In the genomic region with DNA sequence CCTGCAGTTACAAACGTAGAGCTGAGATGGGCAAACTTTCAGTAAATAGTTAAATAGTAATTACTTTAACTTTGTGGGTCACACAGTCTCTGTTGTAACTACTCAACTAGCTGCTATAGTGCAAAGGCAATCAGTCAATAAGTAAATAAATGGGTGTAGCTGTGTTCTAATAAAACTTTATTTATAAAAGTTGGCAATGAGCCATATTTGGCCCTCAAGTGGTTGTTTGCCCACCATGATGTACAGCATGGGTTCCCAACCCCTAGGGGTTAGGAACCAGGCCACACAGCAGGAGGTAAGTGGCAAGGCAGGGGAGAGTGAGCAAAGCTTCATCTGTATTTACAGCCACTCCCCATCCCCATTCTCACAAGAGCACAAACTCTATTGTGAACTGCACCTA, we compare ENCODE assay signal across 31 cellular contexts. TPM values are rescaled to one million over a fixed set of nuclear protein-coding genes. Genes with fewer than 3 reads are reported as not detected.
"Had no signal": no experiment of that assay in that cellular context is flagged by ENCODE, and none has a peak within 500 bp of the region (broad histone marks: within the 10 kb centered on the region; RNA-seq: fewer than 3 reads in every experiment).

No MANE protein-coding gene starts in this region.

- H3K4me3 ChIP-seq: coronary artery, dorsolateral prefrontal cortex, esophagus squamous epithelium, gastrocnemius medialis, heart right ventricle, left lung, lower lobe of right lung had no signal

- H3K4me1 ChIP-seq: esophagus squamous epithelium, heart right ventricle, left lung, lower lobe of right lung had no signal

- DNase-seq: dermis blood vessel endothelial cell; dorsolateral prefrontal cortex; effector CD4-positive, alpha-beta T cell; effector memory CD4-positive, alpha-beta T cell; erythroblast; esophagus squamous epithelium; foreskin fibroblast; foreskin melanocyte; gastrocnemius medialis; glutamatergic neuron; head of caudate nucleus; heart right ventricle; hippocampal formation; left cardiac atrium; left lung; left ventricle myocardium superior; lower lobe of right lung; mesendoderm; midbrain; naive thymus-derived CD4-positive, alpha-beta T cell had no signal

- FAIRE-seq: colon, endometrium, keratinocyte had no signal

- ATAC-seq: esophagus mucosa; gastrocnemius medialis; heart right ventricle; left cardiac atrium; left lung; left ventricle myocardium superior; lower lobe of right lung; naive thymus-derived CD4-positive, alpha-beta T cell had no signal

- H3K36me3 ChIP-seq: esophagus squamous epithelium, gastrocnemius medialis, heart right ventricle, left lung, lower lobe of right lung had no signal

- H3K27me3 ChIP-seq: dorsolateral prefrontal cortex, esophagus squamous epithelium, gastrocnemius medialis, heart right ventricle, left lung had no signal

- H3K27ac ChIP-seq: coronary artery, dorsolateral prefrontal cortex, epithelial cell of prostate, esophagus squamous epithelium, gastrocnemius medialis, heart right ventricle, left lung, lower lobe of right lung had no signal

- H3K9me3 ChIP-seq: esophagus squamous epithelium, gastrocnemius medialis, left lung, lower lobe of right lung had no signal

RNA-seq across cellular contexts. Expression of gene CHRM5, which starts 44.9 kb away (rescaled TPM):
- total RNA-seq: esophagus mucosa; esophagus squamous epithelium; gastrocnemius medialis; glomerular endothelial cell; heart right ventricle; kidney epithelial cell; left cardiac atrium; left lung; left ventricle myocardium superior; lower leg skin; lower lobe of right lung; mononuclear cell; mucosa of gallbladder; naive thymus-derived CD4-positive, alpha-beta T cell had no signal
- polyA plus RNA-seq: heart right ventricle had no signal
